ENCODE assay signal across 8 cellular contexts in genomic region chr12:116880817-116881324, GRCh38. TPM values are rescaled to one million over a fixed set of nuclear protein-coding genes. Genes with fewer than 3 reads are reported as not detected.
DNase-seq lines count a peak whose midpoint lies in the region; ATAC-seq and TF ChIP-seq lines count a peak whose summit lies in the region.

No MANE protein-coding gene starts in this region.

- ATAC-seq in DND-41 (ENCODE audit: insufficient read depth, low read depth) (peak; percentile 81), GM21619 (IDR thresholded peaks at IDR 0.05; ENCODE audit: unreplicated experiment) (peak; percentile 60)

- CTCF ChIA-PET in activated CD4-positive, alpha-beta memory T cell treated with anti-CD3 and anti-CD28 coated beads for 36 hours (lab: Charles Lee): interaction anchor here (0.8 to 1.2 kb wide), 2 partner anchors 177 to 180 kb away, joined by 3 to 4 read pairs; no protein-coding TSS in a partner anchor

- H3K9me3 ChIP-seq in DND-41 (ENCODE audit: insufficient read depth, low read length, severe bottlenecking) (no peaks in the 10 kb centered on the region), osteoblast (ENCODE audit: low read depth, low read length) (no peaks in the 10 kb centered on the region)

- TF ChIP-seq CTCF in DND-41 (IDR thresholded peaks at IDR 0.05; ENCODE audit: borderline replicate concordance, extremely low read depth, low read length, poor library complexity, severe bottlenecking): peak; percentile 15
- TF ChIP-seq CTCF in fibroblast of pulmonary artery (IDR thresholded peaks at IDR 0.05; ENCODE audit: low read length, missing control alignments): no peak
- no peak for TF ChIP-seq CTCF in osteoblast (IDR thresholded peaks at IDR 0.05; ENCODE audit: extremely low read depth, low read depth, low read length)

- H4K20me1 ChIP-seq in DND-41 (ENCODE audit: insufficient read depth, low read length) (peaks cover 6% of the 10 kb centered on the region; the same call in 1 of the 2 replicates), osteoblast (ENCODE audit: insufficient read depth, low read length) (no peaks in the 10 kb centered on the region)

- no peak overlapping the region for H3K27ac ChIP-seq in DND-41 (ENCODE audit: low read length)
- H3K27ac ChIP-seq in osteoblast (ENCODE audit: low read depth, low read length): no peak overlapping the region

- no peaks in the 10 kb centered on the region for H3K36me3 Mint-ChIP-seq in activated CD4-positive, alpha-beta memory T cell treated with anti-CD3 and anti-CD28 coated beads for 36 hours

- H3K4me3 Mint-ChIP-seq in activated CD4-positive, alpha-beta memory T cell treated with anti-CD3 and anti-CD28 coated beads for 36 hours: peak overlapping the region; percentile 60

- H3K9me3 Mint-ChIP-seq in activated CD4-positive, alpha-beta memory T cell treated with anti-CD3 and anti-CD28 coated beads for 36 hours: no peaks in the 10 kb centered on the region

- H3K79me2 ChIP-seq in DND-41 (ENCODE audit: insufficient read depth, low read length) (no peaks in the 10 kb centered on the region), osteoblast (ENCODE audit: insufficient read depth, low read length) (no peaks in the 10 kb centered on the region)

- H3K9ac ChIP-seq in DND-41 (ENCODE audit: low read depth, low read length): no peak overlapping the region

- peak overlapping the region in 1 of 2 experiments; percentile 17; a peak in 1 of 4 replicates for H3K4me3 ChIP-seq in DND-41 (ENCODE audit: low read depth in 1 of 2, low read length in 2 of 2)
- no peak overlapping the region for H3K4me3 ChIP-seq in fibroblast of pulmonary artery (replicated peaks; ENCODE audit: low read depth, low read length)
- H3K4me3 ChIP-seq in osteoblast (ENCODE audit: insufficient read depth, low read length): peak overlapping the region; percentile 25

- POLR2A ChIA-PET in activated CD4-positive, alpha-beta memory T cell treated with anti-CD3 and anti-CD28 coated beads for 36 hours (lab: Charles Lee): interaction anchor here (0.6 kb wide), 1 partner anchor 172 kb away, joined by 3 read pairs; no protein-coding TSS in a partner anchor

- H3K27me3 Mint-ChIP-seq in activated CD4-positive, alpha-beta memory T cell treated with anti-CD3 and anti-CD28 coated beads for 36 hours: peaks cover 64% of the 10 kb centered on the region

- H2AFZ ChIP-seq in DND-41 (ENCODE audit: low read depth, low read length): no peak overlapping the region
- H2AFZ ChIP-seq in osteoblast (ENCODE audit: low read length): no peak overlapping the region

- H3K36me3 ChIP-seq in DND-41 (ENCODE audit: insufficient read depth, low read length) (no peaks in the 10 kb centered on the region), osteoblast (ENCODE audit: insufficient read depth, low read length) (no peaks in the 10 kb centered on the region)

- H3K4me1 Mint-ChIP-seq in activated CD4-positive, alpha-beta memory T cell treated with anti-CD3 and anti-CD28 coated beads for 36 hours (ENCODE audit: low read depth): peaks cover 34% of the 10 kb centered on the region

- intact Hi-C loops in activated CD4-positive, alpha-beta memory T cell treated with anti-CD3 and anti-CD28 coated beads for 36 hours (cut with micrococcal nuclease): no loop called here

- DNase-seq in DND-41 (no peak), NCI-H1930 (lab: John Stamatoyannopoulos, UW) (peak; percentile 58 to 80), fibroblast of pulmonary artery (ENCODE audit: low read depth) (peak; percentile 33), osteoblast (ENCODE audit: insufficient read length, low spot score, missing footprints) (peak; percentile 92), mesenteric fat pad (ENCODE audit: low spot score) (no peak), NCI-H1048 (lab: John Stamatoyannopoulos, UW) (no peak)
- DNase-seq in activated CD4-positive, alpha-beta memory T cell treated with anti-CD3 and anti-CD28 coated beads for 36 hours: peak; percentile 40

- peaks cover 7% of the 10 kb centered on the region for H3K4me1 ChIP-seq in DND-41 (ENCODE audit: insufficient read depth, low read length)
- H3K4me1 ChIP-seq in osteoblast (ENCODE audit: insufficient read depth, low read length): no peaks in the 10 kb centered on the region

- peak overlapping the region; percentile 46 for H3K4me2 ChIP-seq in DND-41 (ENCODE audit: insufficient read depth, low read length)
- no peak overlapping the region for H3K4me2 ChIP-seq in osteoblast (ENCODE audit: insufficient read depth, low read length)

- H3K27ac Mint-ChIP-seq in activated CD4-positive, alpha-beta memory T cell treated with anti-CD3 and anti-CD28 coated beads for 36 hours: no peak overlapping the region

- H3K27me3 ChIP-seq in DND-41 (ENCODE audit: insufficient read depth, low read length, poor library complexity) (peaks cover 49% of the 10 kb centered on the region), osteoblast (ENCODE audit: insufficient read depth, low read length) (peaks cover 65% of the 10 kb centered on the region)

RNA-seq across cellular contexts. Expression of gene HRK, which starts 0.4 kb away (rescaled TPM):
- not detected for total RNA-seq in activated CD4-positive, alpha-beta memory T cell treated with anti-CD3 and anti-CD28 coated beads for 36 hours
- total RNA-seq in osteoblast (under 0.01 and 0.59 TPM in 2 replicates), mesenteric fat pad (not detected)

RNA-seq across cellular contexts. Expression of gene FBXW8, which starts 29.9 kb away (rescaled TPM):
- total RNA-seq in activated CD4-positive, alpha-beta memory T cell treated with anti-CD3 and anti-CD28 coated beads for 36 hours: 1 to 10 TPM; 5.3 to 5.7 TPM
- 27.4 and 27.5 TPM in 2 replicates for total RNA-seq in osteoblast
- 12.8 TPM for total RNA-seq in mesenteric fat pad

Comparison
In these comparisons a context has a peak if more than half of its experiments do, and no peak if none do; other contexts are left out.
1. DNase-seq: peak in NCI-H1930 (2 of 2), activated CD4-positive, alpha-beta memory T cell treated with anti-CD3 and anti-CD28 coated beads for 36 hours (single experiment), fibroblast of pulmonary artery (single experiment) and osteoblast (single experiment); none in DND-41 (single experiment), mesenteric fat pad (single experiment) and NCI-H1048 (single experiment).